In genomic region chr3:14175383-14176037, GRCh38 we compare ENCODE assay signal across 8 cellular contexts. TPM values are rescaled to one million over a fixed set of nuclear protein-coding genes. Genes with fewer than 3 reads are reported as not detected.
DNase-seq lines count a peak whose midpoint lies in the region; ATAC-seq and TF ChIP-seq lines count a peak whose summit lies in the region.

No MANE protein-coding gene starts in this region.

- peaks cover 18% of the 10 kb centered on the region for H3K36me3 Mint-ChIP-seq in activated T-cell treated with anti-CD3 and anti-CD28 coated beads, Interleukin-2, amount 50 U/mL, for 4 hours (ENCODE audit: insufficient read depth)
- peaks cover 18% of the 10 kb centered on the region for H3K36me3 Mint-ChIP-seq in nephron progenitor cell (ENCODE audit: low read depth)

- H3K4me3 Mint-ChIP-seq in activated T-cell treated with anti-CD3 and anti-CD28 coated beads, Interleukin-2, amount 50 U/mL, for 4 hours, result peak overlapping the region; percentile 53
- peak overlapping the region; percentile 23 for H3K4me3 Mint-ChIP-seq in nephron progenitor cell

- H3K27ac Mint-ChIP-seq in nephron progenitor cell, result no peak overlapping the region

- peaks cover 67% of the 10 kb centered on the region for H3K4me1 Mint-ChIP-seq in activated T-cell treated with anti-CD3 and anti-CD28 coated beads, Interleukin-2, amount 50 U/mL, for 4 hours (ENCODE audit: low read depth)
- H3K4me1 Mint-ChIP-seq in nephron progenitor cell, result peaks cover 50% of the 10 kb centered on the region

- TF ChIP-seq CTCF in GM12864 (IDR thresholded peaks at IDR 0.05; ENCODE audit: low read depth, low read length, missing control alignments) (no peak), nephron progenitor cell (IDR thresholded peaks at IDR 0.05) (no peak)

- no peaks in the 10 kb centered on the region for H3K27me3 Mint-ChIP-seq in activated T-cell treated with anti-CD3 and anti-CD28 coated beads, Interleukin-2, amount 50 U/mL, for 4 hours (ENCODE audit: low read depth)
- H3K27me3 Mint-ChIP-seq in nephron progenitor cell (ENCODE audit: low read depth, poor library complexity), result no peaks in the 10 kb centered on the region

- H3K4me3 ChIP-seq in GM12864 (ENCODE audit: low read depth, low read length), result peak overlapping the region; percentile 11; the same call in 1 of the 2 replicates

- DNase-seq in GM12864 (ENCODE audit: low read depth), result peak; percentile 16
- peak; percentile 67 for DNase-seq in M059J (ENCODE audit: low read depth)
- peak; percentile 12 for DNase-seq in activated T-cell treated with anti-CD3 and anti-CD28 coated beads, Interleukin-2, amount 50 U/mL, for 4 hours
- no peak for DNase-seq in nephron progenitor cell
- no peak for DNase-seq in NCI-H748 (lab: John Stamatoyannopoulos, UW; ENCODE audit: unreplicated experiment)
- no peak for DNase-seq in retina
- DNase-seq in 8988T, result no peak

- ATAC-seq in activated T-cell treated with anti-CD3 and anti-CD28 coated beads, Interleukin-2, amount 50 U/mL, for 4 hours, result peak; percentile 32 to 38
- no peak for ATAC-seq in GM18870 (IDR thresholded peaks at IDR 0.05; ENCODE audit: unreplicated experiment)

- H3K9me3 Mint-ChIP-seq in activated T-cell treated with anti-CD3 and anti-CD28 coated beads, Interleukin-2, amount 50 U/mL, for 4 hours, result no peaks in the 10 kb centered on the region
- no peaks in the 10 kb centered on the region for H3K9me3 Mint-ChIP-seq in nephron progenitor cell

RNA-seq across cellular contexts. Expression of gene XPC, which starts 2.9 kb away (rescaled TPM):
- total RNA-seq in M059J (2014; rRNA removed; shearing (Covaris generic)), result 8.9 and 13.0 TPM in 2 replicates
- total RNA-seq in activated T-cell treated with anti-CD3 and anti-CD28 coated beads, Interleukin-2, amount 50 U/mL, for 4 hours, result 10 to 100 TPM; 20.6 to 25.9 (median 23.5) TPM

RNA-seq across cellular contexts. Expression of gene LSM3, which starts 3.1 kb away (rescaled TPM):
- total RNA-seq in M059J (2014; rRNA removed; shearing (Covaris generic)), result 23.0 and 34.9 TPM in 2 replicates
- total RNA-seq in activated T-cell treated with anti-CD3 and anti-CD28 coated beads, Interleukin-2, amount 50 U/mL, for 4 hours, result 10 to 100 TPM; 19.8 to 21.9 (median 20.9) TPM

RNA-seq across cellular contexts. Expression of gene TMEM43, which starts 50.7 kb away (rescaled TPM):
- total RNA-seq in M059J (2014; rRNA removed; shearing (Covaris generic)), result 55.9 and 73.2 TPM in 2 replicates
- 10 to 100 TPM; 40.3 to 48.4 (median 45.1) TPM for total RNA-seq in activated T-cell treated with anti-CD3 and anti-CD28 coated beads, Interleukin-2, amount 50 U/mL, for 4 hours

RNA-seq across cellular contexts. Expression of gene CHCHD4, which starts 50.8 kb away (rescaled TPM):
- total RNA-seq in M059J (2014; rRNA removed; shearing (Covaris generic)), result 19.3 and 23.4 TPM in 2 replicates
- total RNA-seq in activated T-cell treated with anti-CD3 and anti-CD28 coated beads, Interleukin-2, amount 50 U/mL, for 4 hours, result 10 to 100 TPM; 18.6 to 25.4 (median 24.2) TPM

Comparison
In these comparisons a context has a peak if more than half of its experiments do, and no peak if none do; other contexts are left out.
1. DNase-seq: peak in GM12864 (single experiment), M059J (single experiment) and activated T-cell treated with anti-CD3 and anti-CD28 coated beads, Interleukin-2, amount 50 U/mL, for 4 hours (single experiment); none in nephron progenitor cell (single experiment), NCI-H748 (single experiment), retina (single experiment) and 8988T (single experiment).